16 cellular contexts compared by ENCODE assay signal in genomic region chr6:3737149-3737830, GRCh38. TPM values are rescaled to one million over a fixed set of nuclear protein-coding genes. Genes with fewer than 3 reads are reported as not detected.
A peak's percentile ranks its signal among the peaks of the same experiment; 100 is the strongest.
DNase-seq lines count a peak whose midpoint lies in the region; ATAC-seq and TF ChIP-seq lines count a peak whose summit lies in the region.
"Had no signal": no experiment of that assay in that cellular context is flagged by ENCODE, and none has a peak within 500 bp of the region (broad histone marks: within the 10 kb centered on the region; RNA-seq: fewer than 3 reads in every experiment).

No MANE protein-coding gene starts in this region.

- intact Hi-C loops in Right ventricle myocardium superior (cut with DNase I) = loop anchor here (10.0 kb wide), 1 partner anchor 612 kb away; no protein-coding TSS in a partner anchor
- intact Hi-C loops in heart right ventricle (cut with DNase I) = loop anchor here in 8 of 10 donors (10.0 kb wide), 6 partner anchors 282 to 612 kb away; partner anchors contain the start of gene SLC22A23 (in 3 of the 8)
- intact Hi-C loops in aorta (cut with DNase I) = loop anchor here in 1 of 2 donors (2.0 kb wide), 1 partner anchor 456 kb away; no protein-coding TSS in a partner anchor

- peaks cover 3 to 70% (median 30%) of the 10 kb centered on the region in 9 donors for H3K4me1 ChIP-seq in heart right ventricle
- no peaks in the 10 kb centered on the region for H3K4me1 ChIP-seq in aorta (ENCODE audit: control insufficient read depth in 1 of 2, insufficient read depth in 2 of 2, low read length in 2 of 2)

- DNase-seq in Right ventricle myocardium superior (peak; percentile 72), heart right ventricle (no peak), endothelial cell (ENCODE audit: low spot score) (no peak), osteocyte (ENCODE audit: extremely low spot score, unreplicated experiment) (no peak), aorta (peak; percentile 73 to 88)
- DNase-seq: CD8-positive, alpha-beta memory T cell; DMS79 treated with DMSO at 0.1 percent for 48 hours; KG1; NCI-H1436; NCI-H2081; NCI-H748 treated with DMSO at 0.1 percent for 48 hours; RPMI8226 had no signal

- H3K27me3 Mint-ChIP-seq in endothelial cell (ENCODE audit: unreplicated experiment) (peaks cover 10% of the 10 kb centered on the region), osteocyte (ENCODE audit: unreplicated experiment) (no peaks in the 10 kb centered on the region)

- H3K27me3 ChIP-seq in heart right ventricle (no peaks in the 10 kb centered on the region), aorta (ENCODE audit: control insufficient read depth in 1 of 2, insufficient read depth in 2 of 2, low read length in 1 of 2) (no peaks in the 10 kb centered on the region)

- ATAC-seq in Right ventricle myocardium superior (ENCODE audit: poor library complexity) = no peak
- ATAC-seq in heart right ventricle = no peak
- ATAC-seq in aorta (ENCODE audit: low FRiP score) = no peak
- no peak for ATAC-seq in GM19023 (IDR thresholded peaks at IDR 0.05; ENCODE audit: unreplicated experiment)
- ATAC-seq in GM19351 (IDR thresholded peaks at IDR 0.05; ENCODE audit: unreplicated experiment) = no peak
- ATAC-seq in GM21447 (IDR thresholded peaks at IDR 0.05; ENCODE audit: unreplicated experiment) = no peak

- TF ChIP-seq CTCF in heart right ventricle (IDR thresholded peaks at IDR 0.05) (no peak), endothelial cell (IDR thresholded peaks at IDR 0.05; ENCODE audit: unreplicated experiment) (no peak), osteocyte (IDR thresholded peaks at IDR 0.05) (no peak)

- H3K27ac Mint-ChIP-seq in endothelial cell (ENCODE audit: unreplicated experiment) (no peak overlapping the region), osteocyte (ENCODE audit: unreplicated experiment) (peak overlapping the region; percentile 44)

- WGBS in heart right ventricle, 2 donors = 84 to 86% methylated on average over 25 of the region's 25 CpGs
- 37 to 38% methylated on average over 25 of the region's 25 CpGs for WGBS in aorta, 2 donors

- peaks cover 0 to 8% (median 0%) of the 10 kb centered on the region in 11 donors for H3K9me3 ChIP-seq in heart right ventricle
- H3K9me3 ChIP-seq in aorta (ENCODE audit: control insufficient read depth, low read length) = no peaks in the 10 kb centered on the region

- H3K4me3 Mint-ChIP-seq in endothelial cell (ENCODE audit: unreplicated experiment) (peak overlapping the region; percentile 78), osteocyte (ENCODE audit: unreplicated experiment) (no peak overlapping the region)
- H3K4me3 Mint-ChIP-seq: CD8-positive, alpha-beta memory T cell had no signal

- H3K9me3 Mint-ChIP-seq in endothelial cell (ENCODE audit: unreplicated experiment) = peaks cover 6% of the 10 kb centered on the region
- peaks cover 5% of the 10 kb centered on the region for H3K9me3 Mint-ChIP-seq in osteocyte (ENCODE audit: unreplicated experiment)
- H3K9me3 Mint-ChIP-seq: CD8-positive, alpha-beta memory T cell had no signal

- H3K36me3 ChIP-seq in heart right ventricle (peaks cover 0 to 68% (median 34%) of the 10 kb centered on the region in 9 donors), aorta (ENCODE audit: control insufficient read depth in 1 of 2, insufficient read depth in 2 of 2, low read length in 1 of 2) (peaks cover 0 to 17% of the 10 kb centered on the region in 2 donors)

- H3K27ac ChIP-seq in heart right ventricle (no peak overlapping the region), aorta (ENCODE audit: low read depth in 1 of 2, low read length in 2 of 2) (peak overlapping the region in 1 of 2 donors; percentile 13)
- H3K27ac ChIP-seq: 22Rv1 had no signal

- H3K4me3 ChIP-seq in heart right ventricle (no peak overlapping the region), aorta (ENCODE audit: low read length in 2 of 2) (no peak overlapping the region)

- H3K36me3 Mint-ChIP-seq in endothelial cell (ENCODE audit: low read depth, unreplicated experiment) (peaks cover 52% of the 10 kb centered on the region), osteocyte (ENCODE audit: unreplicated experiment) (peaks cover 61% of the 10 kb centered on the region)
- H3K36me3 Mint-ChIP-seq: CD8-positive, alpha-beta memory T cell had no signal

- H3K4me1 Mint-ChIP-seq in endothelial cell (ENCODE audit: unreplicated experiment) (peaks cover 50% of the 10 kb centered on the region), osteocyte (ENCODE audit: unreplicated experiment) (peaks cover 78% of the 10 kb centered on the region)

RNA-seq across cellular contexts. Expression of gene PXDC1, which starts 14.2 kb away (rescaled TPM):
- total RNA-seq in Right ventricle myocardium superior (24.3 TPM), heart right ventricle (10 to 100 TPM; 11.3 to 39.5 (median 21.7) TPM), endothelial cell (ENCODE audit: unreplicated experiment) (41.0 TPM), osteocyte (129 and 131 TPM in 2 replicates), aorta (100 to 1,000 TPM; 110 to 222 TPM)
- polyA plus RNA-seq in heart right ventricle (10 to 100 TPM; 17.5 to 69.9 TPM), aorta (100 to 1,000 TPM; 136 to 146 TPM)
- polyA plus RNA-seq: CD8-positive, alpha-beta memory T cell had no signal

Comparison
In these comparisons a context has a peak if more than half of its experiments do, and no peak if none do; other contexts are left out.
1. DNase-seq: peak in Right ventricle myocardium superior (single experiment) and aorta (2 of 2); none in heart right ventricle (0 of 2), endothelial cell (single experiment) and osteocyte (single experiment).